Comparison of ENCODE assay signal across 9 cellular contexts in the genomic region with DNA sequence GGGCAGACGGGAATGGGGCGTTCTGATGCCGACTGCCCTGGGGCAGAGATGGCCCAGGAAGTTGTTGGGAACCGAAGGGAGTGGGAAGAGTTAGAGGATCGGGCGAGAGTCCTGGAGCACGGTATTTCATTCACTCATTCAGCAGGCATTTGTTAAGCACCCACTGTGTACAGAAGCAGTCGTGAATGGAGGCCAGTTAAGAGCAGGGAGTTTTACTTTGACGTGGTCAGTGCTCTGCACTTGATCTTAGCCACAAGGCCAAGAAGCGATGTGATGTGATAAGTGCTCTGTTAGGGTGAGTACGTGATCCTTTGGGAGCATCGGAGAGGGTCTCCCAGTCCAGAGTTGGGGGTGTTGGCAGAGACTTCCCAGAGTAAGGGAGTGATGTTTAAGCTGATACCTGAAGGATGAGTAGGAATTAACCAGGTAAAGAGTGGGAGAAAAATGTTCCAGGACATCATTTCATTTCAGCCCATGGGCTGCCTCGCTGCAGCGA. TPM values are rescaled to one million over a fixed set of nuclear protein-coding genes. Genes with fewer than 3 reads are reported as not detected.
DNase-seq lines count a peak whose midpoint lies in the region; ATAC-seq and TF ChIP-seq lines count a peak whose summit lies in the region.
"Had no signal": no experiment of that assay in that cellular context is flagged by ENCODE, and none has a peak within 500 bp of the region (broad histone marks: within the 10 kb centered on the region; RNA-seq: fewer than 3 reads in every experiment).

No MANE protein-coding gene starts in this region.

- intact Hi-C loops in activated CD8-positive, alpha-beta T cell treated with anti-CD3 and anti-CD28 coated beads for 36 hours (cut with micrococcal nuclease): no loop called here
- intact Hi-C loops in left lung (cut with DNase I): loop anchor here in 1 of 2 donors (10.0 kb wide), 1 partner anchor 63 kb away; no protein-coding TSS in a partner anchor

- peaks cover 3% of the 10 kb centered on the region for H3K9me3 Mint-ChIP-seq in activated CD8-positive, alpha-beta T cell treated with anti-CD3 and anti-CD28 coated beads for 36 hours

- H3K9me3 ChIP-seq in ES-I3 (ENCODE audit: control insufficient read depth, insufficient read depth, low read length) (peaks cover 6% of the 10 kb centered on the region; the same call in 1 of the 2 replicates), left lung (no peaks in the 10 kb centered on the region), tibial nerve (no peaks in the 10 kb centered on the region)

- H3K4me1 ChIP-seq in ES-I3 (ENCODE audit: insufficient read depth, low read length) (peaks cover 6% of the 10 kb centered on the region), left lung (peaks cover 14 to 28% of the 10 kb centered on the region in 2 donors), tibial nerve (peaks cover 0 to 33% (median 9%) of the 10 kb centered on the region in 4 donors)

- H3K27ac ChIP-seq in left lung (peak overlapping the region in 1 of 2 donors; percentile 97), tibial nerve (peak overlapping the region in 3 of 4 donors; percentile 88 to 96 (median 95))

- TF ChIP-seq POLR2A in tibial nerve (IDR thresholded peaks at IDR 0.05): no peak

- H3K27ac Mint-ChIP-seq in activated CD8-positive, alpha-beta T cell treated with anti-CD3 and anti-CD28 coated beads for 36 hours: peak overlapping the region; percentile 93

- peaks cover 36% of the 10 kb centered on the region for H3K36me3 Mint-ChIP-seq in activated CD8-positive, alpha-beta T cell treated with anti-CD3 and anti-CD28 coated beads for 36 hours (ENCODE audit: low read depth)

- H3K36me3 ChIP-seq in ES-I3 (ENCODE audit: insufficient read depth, low read length) (peaks cover 10% of the 10 kb centered on the region), left lung (peaks cover 0 to 40% of the 10 kb centered on the region in 2 donors), tibial nerve (peaks cover 0 to 30% (median 0%) of the 10 kb centered on the region in 3 donors)

- CTCF ChIA-PET in activated CD8-positive, alpha-beta T cell treated with anti-CD3 and anti-CD28 coated beads for 36 hours (lab: Charles Lee): interaction anchor here (1.5 kb wide), 1 partner anchor 29 kb away, joined by 5 read pairs; no protein-coding TSS in a partner anchor

- ATAC-seq in HG02588 (IDR thresholded peaks at IDR 0.05; ENCODE audit: unreplicated experiment) (peak; percentile 14), left lung (peak; percentile 31)
- peak; percentile 12 for ATAC-seq in activated CD8-positive, alpha-beta T cell treated with anti-CD3 and anti-CD28 coated beads for 36 hours

- DNase-seq in activated CD8-positive, alpha-beta T cell treated with anti-CD3 and anti-CD28 coated beads for 36 hours: no peak
- DNase-seq in left lung: no peak
- DNase-seq in tibial nerve (ENCODE audit: low spot score in 2 of 2): no peak
- DNase-seq in NCI-H82 (lab: John Stamatoyannopoulos, UW): no peak
- no peak for DNase-seq in AML-193 (lab: John Stamatoyannopoulos, UW)
- DNase-seq in NCI-H2196 (lab: John Stamatoyannopoulos, UW; ENCODE audit: unreplicated experiment): no peak

- no peak for TF ChIP-seq EP300 in tibial nerve (IDR thresholded peaks at IDR 0.05)

- H3K4me1 Mint-ChIP-seq in activated CD8-positive, alpha-beta T cell treated with anti-CD3 and anti-CD28 coated beads for 36 hours (ENCODE audit: low read depth): peaks cover 50% of the 10 kb centered on the region

- no peak for TF ChIP-seq CTCF in activated CD8-positive, alpha-beta T cell treated with anti-CD3 and anti-CD28 coated beads for 36 hours (IDR thresholded peaks at IDR 0.05)
- TF ChIP-seq CTCF in left lung (IDR thresholded peaks at IDR 0.05): no peak
- no peak for TF ChIP-seq CTCF in tibial nerve (IDR thresholded peaks at IDR 0.05)

- POLR2A ChIA-PET in activated CD8-positive, alpha-beta T cell treated with anti-CD3 and anti-CD28 coated beads for 36 hours (lab: Charles Lee): interaction anchor here (1.4 kb wide), 1 partner anchor 24 kb away, joined by 7 read pairs; no protein-coding TSS in a partner anchor

- peak overlapping the region; percentile 83 for H3K9ac ChIP-seq in ES-I3 (ENCODE audit: low read depth, low read length)

- H3K27me3 ChIP-seq in left lung (no peaks in the 10 kb centered on the region), tibial nerve (no peaks in the 10 kb centered on the region)

- WGBS in tibial nerve, 2 donors: 28 to 31% methylated on average over 14 of the region's 14 CpGs

- H3K4me3 ChIP-seq in left lung (peak overlapping the region; percentile 94 to 97), tibial nerve (peak overlapping the region; percentile 79 to 94 (median 86))

- peak overlapping the region; percentile 85 for H3K4me3 Mint-ChIP-seq in activated CD8-positive, alpha-beta T cell treated with anti-CD3 and anti-CD28 coated beads for 36 hours

- no peaks in the 10 kb centered on the region for H3K27me3 Mint-ChIP-seq in activated CD8-positive, alpha-beta T cell treated with anti-CD3 and anti-CD28 coated beads for 36 hours

RNA-seq across cellular contexts. Expression of a gene that starts 0.9 kb away (rescaled TPM):
- 10 to 100 TPM; 18.1 to 20.1 TPM for total RNA-seq in activated CD8-positive, alpha-beta T cell treated with anti-CD3 and anti-CD28 coated beads for 36 hours
- total RNA-seq in left lung (10 to 100 TPM; 20.6 to 23.2 TPM), tibial nerve (10 to 100 TPM; 33.4 to 46.8 (median 42.7) TPM)

RNA-seq across cellular contexts. Expression of a gene that starts 24.3 kb away (rescaled TPM):
- 1 to 10 TPM; 2.3 to 2.9 TPM for total RNA-seq in activated CD8-positive, alpha-beta T cell treated with anti-CD3 and anti-CD28 coated beads for 36 hours
- total RNA-seq in left lung (10 to 100 TPM; 48.1 to 58.4 TPM), tibial nerve (10 to 100 TPM; 28.0 to 45.3 (median 42.2) TPM)

RNA-seq across cellular contexts. Expression of a gene that starts 34.0 kb away (rescaled TPM):
- under 1 TPM; 0.60 to 0.74 TPM for total RNA-seq in activated CD8-positive, alpha-beta T cell treated with anti-CD3 and anti-CD28 coated beads for 36 hours
- total RNA-seq in left lung: 1 to 10 TPM in 1 of 2 donors, under 1 TPM in 1; 0.24 to 1.9 TPM
- total RNA-seq in tibial nerve: 100 to 1,000 TPM; 183 to 530 (median 479) TPM
- total RNA-seq: M059J had no signal

RNA-seq across cellular contexts. Expression of a gene that starts 50.8 kb away (rescaled TPM):
- total RNA-seq in activated CD8-positive, alpha-beta T cell treated with anti-CD3 and anti-CD28 coated beads for 36 hours: 1 to 10 TPM; 2.5 to 3.0 TPM
- total RNA-seq in left lung (10 to 100 TPM; 15.2 to 19.7 TPM), tibial nerve (100 to 1,000 TPM; 113 to 253 (median 170) TPM)

Comparison
In these comparisons a context has a peak if more than half of its experiments do, and no peak if none do; other contexts are left out.
1. RNA of a gene that starts 24.3 kb away (total RNA-seq): 48.1 to 58.4 TPM in left lung and 28.0 to 45.3 TPM in tibial nerve; 2.3 to 2.9 TPM in activated CD8-positive, alpha-beta T cell treated with anti-CD3 and anti-CD28 coated beads for 36 hours; every median in the first group is over 4 times any median in the second.
2. RNA of a gene that starts 34.0 kb away (total RNA-seq): 183 to 530 TPM in tibial nerve; 0.24 to 1.9 TPM in left lung and 0.60 to 0.74 TPM in activated CD8-positive, alpha-beta T cell treated with anti-CD3 and anti-CD28 coated beads for 36 hours; every median in the first group is over 10 times any median in the second.
3. Peak in every context shown above with its lines, with median percentiles within 50 percentile points of each other: ATAC-seq.